ENCODE assay signal across 17 cellular contexts in the genomic region with DNA sequence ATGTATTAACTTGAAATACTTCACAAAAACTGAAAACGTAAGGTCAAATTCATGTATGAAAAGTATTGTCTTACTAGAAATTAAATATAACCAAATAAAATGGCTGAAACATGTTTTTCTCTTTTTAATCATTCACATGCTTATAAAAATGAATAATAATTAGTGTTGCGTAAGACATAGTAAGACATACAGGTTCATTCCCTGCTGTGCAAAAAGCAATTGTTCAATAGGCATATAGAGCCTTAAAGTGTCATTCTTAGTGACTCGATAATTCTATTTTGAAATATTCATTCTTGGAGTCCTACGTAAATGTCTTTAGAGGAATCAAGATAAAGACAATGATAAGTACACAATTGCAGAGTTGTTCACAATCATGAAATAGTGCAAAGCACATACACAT.
DNase-seq lines count a peak whose midpoint lies in the region; ATAC-seq, FAIRE-seq and TF ChIP-seq lines count a peak whose summit lies in the region.
"Had no signal": no experiment of that assay in that cellular context is flagged by ENCODE, and none has a peak within 500 bp of the region (broad histone marks: within the 10 kb centered on the region; RNA-seq: fewer than 3 reads in every experiment).

No MANE protein-coding gene starts in this region.

- H3K27me3 ChIP-seq in HepG2 (ENCODE audit: control insufficient read depth in 1 of 2, insufficient read depth in 2 of 2, low read length in 2 of 2), result no peaks in the 10 kb centered on the region
- H3K27me3 ChIP-seq in right lobe of liver, result no peaks in the 10 kb centered on the region
- no peaks in the 10 kb centered on the region for H3K27me3 ChIP-seq in H1 (replicated peaks in 1 of 4; ENCODE audit: control insufficient read depth in 3 of 4, extremely low read depth in 1 of 4, insufficient read depth in 3 of 4, low read length in 3 of 4)
- no peaks in the 10 kb centered on the region for H3K27me3 ChIP-seq in osteoblast (ENCODE audit: insufficient read depth, low read length)
- H3K27me3 ChIP-seq in gastrocnemius medialis, result no peaks in the 10 kb centered on the region
- H3K27me3 ChIP-seq: BLaER1 treated with 17β-estradiol and CSF1 and Interleukin-3, amounts not matched to agents 10 nM and 100 nM had no signal

- no peak for TF ChIP-seq RAD21 in HepG2 (CRISPR knock-in tag; IDR thresholded peaks at IDR 0.05)
- no peak for TF ChIP-seq RAD21 in H1 (IDR thresholded peaks at IDR 0.05 in 1 of 2, conservative IDR thresholded peaks at IDR 0.05 in 1 of 2; ENCODE audit: low read depth in 2 of 2, low read length in 2 of 2)

- H2AFZ ChIP-seq in HepG2 (ENCODE audit: low read length) (no peak overlapping the region), H1 (ENCODE audit: low read length) (no peak overlapping the region), osteoblast (ENCODE audit: low read length) (no peak overlapping the region)
- H2AFZ ChIP-seq: GM23338 had no signal

- POLR2A ChIA-PET in HepG2 (lab: Yijun Ruan, JAX), result no interaction called here
- POLR2A ChIA-PET in H1 (lab: Charles Lee; ENCODE audit: partially characterized antibody), result no interaction called here
- POLR2A ChIA-PET in MCF 10A (lab: Yijun Ruan, JAX), result no interaction called here

- CTCF ChIA-PET in HepG2 (lab: Yijun Ruan, JAX; ENCODE audit: low intra/inter-chr PET ratio, low total read pairs), result no interaction called here
- CTCF ChIA-PET in H1 (lab: Charles Lee; ENCODE audit: partially characterized antibody), result interaction anchor here (1.2 kb wide), 1 partner anchor 36 kb away, joined by 3 read pairs; no protein-coding TSS in a partner anchor
- CTCF ChIA-PET in MCF 10A (lab: Yijun Ruan, JAX), result no interaction called here

- H3K9me3 ChIP-seq in HepG2 (ENCODE audit: low read length) (no peaks in the 10 kb centered on the region), right lobe of liver (no peaks in the 10 kb centered on the region), H1 (ENCODE audit: insufficient read depth in 2 of 2, low read depth in 1 of 2, low read length in 1 of 2) (no peaks in the 10 kb centered on the region), osteoblast (ENCODE audit: low read depth, low read length) (no peaks in the 10 kb centered on the region), gastrocnemius medialis (no peaks in the 10 kb centered on the region)
- H3K9me3 ChIP-seq: BLaER1 treated with 17β-estradiol and CSF1 and Interleukin-3, amounts not matched to agents 10 nM and 100 nM had no signal

- H3K79me2 ChIP-seq in HepG2 (ENCODE audit: insufficient read depth, low read length) (no peaks in the 10 kb centered on the region), H1 (ENCODE audit: control insufficient read depth in 1 of 2, insufficient read depth in 2 of 2, low read length in 2 of 2) (no peaks in the 10 kb centered on the region), osteoblast (ENCODE audit: insufficient read depth, low read length) (no peaks in the 10 kb centered on the region)

- H4K8ac ChIP-seq in H1 (ENCODE audit: extremely low read depth, insufficient read depth, low read length), result no peak overlapping the region

- no peak overlapping the region for H3K4me2 ChIP-seq in HepG2 (ENCODE audit: low read depth, low read length)
- no peak overlapping the region for H3K4me2 ChIP-seq in H1 (ENCODE audit: insufficient read depth in 1 of 2, low read depth in 2 of 2, low read length in 2 of 2)
- H3K4me2 ChIP-seq in osteoblast (ENCODE audit: insufficient read depth, low read length), result peak overlapping the region; percentile 18
- H3K4me2 ChIP-seq: BLaER1 treated with 17β-estradiol and CSF1 and Interleukin-3, amounts not matched to agents 10 nM and 100 nM; GM23338 had no signal

- no peak overlapping the region for H2BK12ac ChIP-seq in H1 (ENCODE audit: low read depth, low read length)

- no peak overlapping the region for H2BK5ac ChIP-seq in H1 (ENCODE audit: low read depth, low read length)

- no peak for TF ChIP-seq CTCF in HepG2 (CRISPR knock-in tag; IDR thresholded peaks at IDR 0.05)
- TF ChIP-seq CTCF in right lobe of liver (IDR thresholded peaks at IDR 0.05), result no peak
- no peak for TF ChIP-seq CTCF in H1 (IDR thresholded peaks at IDR 0.05; ENCODE audit: control extremely low read depth in 1 of 3, insufficient read depth in 1 of 3, low read depth in 1 of 3, low read length in 3 of 3)
- no peak for TF ChIP-seq CTCF in osteoblast (IDR thresholded peaks at IDR 0.05; ENCODE audit: extremely low read depth, low read depth, low read length)
- no peak for TF ChIP-seq CTCF in gastrocnemius medialis (IDR thresholded peaks at IDR 0.05 in 4 of 5, conservative IDR thresholded peaks at IDR 0.05 in 1 of 5)
- TF ChIP-seq CTCF in MCF 10A (IDR thresholded peaks at IDR 0.05; ENCODE audit: unreplicated experiment), result no peak

- H3K56ac ChIP-seq in H1 (replicated peaks; ENCODE audit: insufficient read length, low read depth, low read length), result no peak overlapping the region

- no peak for ATAC-seq in HepG2
- ATAC-seq in right lobe of liver, result no peak
- no peak for ATAC-seq in gastrocnemius medialis
- ATAC-seq: GM12878, GM23338 had no signal

- no peak overlapping the region for H2AK5ac ChIP-seq in H1 (ENCODE audit: low read depth, low read length)

- no peak overlapping the region for H3K14ac ChIP-seq in H1 (ENCODE audit: insufficient read length)

- H2BK120ac ChIP-seq in H1 (replicated peaks; ENCODE audit: low read depth, low read length), result no peak overlapping the region

- intact Hi-C loops in HepG2 (cut with micrococcal nuclease; ENCODE audit: unreplicated experiment) (loop anchor here (10.0 kb wide), 2 partner anchors 67 to 127 kb away; no protein-coding TSS in a partner anchor), right lobe of liver (cut with DNase I) (no loop called here), gastrocnemius medialis (cut with DNase I; ENCODE audit: low total_unique reads) (no loop called here), MCF 10A (cut with micrococcal nuclease) (no loop called here)

- H3K4ac ChIP-seq in H1 (replicated peaks; ENCODE audit: insufficient read length, low read depth, low read length), result no peak overlapping the region

- no peaks in the 10 kb centered on the region for H4K20me1 ChIP-seq in HepG2 (ENCODE audit: insufficient read depth, low read length)
- H4K20me1 ChIP-seq in H1 (replicated peaks in 1 of 2; ENCODE audit: control insufficient read depth in 1 of 2, insufficient read depth in 2 of 2, low read length in 2 of 2), result no peaks in the 10 kb centered on the region
- no peaks in the 10 kb centered on the region for H4K20me1 ChIP-seq in osteoblast (ENCODE audit: insufficient read depth, low read length)
- H4K20me1 ChIP-seq: BLaER1 treated with 17β-estradiol and CSF1 and Interleukin-3, amounts not matched to agents 10 nM and 100 nM had no signal

- H3K4me3 Mint-ChIP-seq in MCF 10A (ENCODE audit: unreplicated experiment), result no peak overlapping the region
- H3K4me3 Mint-ChIP-seq: CD4-positive, CD25-positive, alpha-beta regulatory T cell; GM23338; H9; IgD-negative memory B cell had no signal

- no peaks in the 10 kb centered on the region for H3K4me1 Mint-ChIP-seq in MCF 10A (ENCODE audit: insufficient read depth, unreplicated experiment)
- H3K4me1 Mint-ChIP-seq: CD4-positive, CD25-positive, alpha-beta regulatory T cell; GM23338; H9 had no signal

- no peak overlapping the region for H2BK15ac ChIP-seq in H1 (ENCODE audit: low read length)

- H3K27ac ChIP-seq in HepG2 (ENCODE audit: extremely low read length, insufficient read depth, low read length) (no peak overlapping the region), right lobe of liver (no peak overlapping the region), H1 (ENCODE audit: low read depth, low read length) (no peak overlapping the region), osteoblast (ENCODE audit: low read depth, low read length) (no peak overlapping the region), gastrocnemius medialis (no peak overlapping the region)
- H3K27ac ChIP-seq: BLaER1 treated with 17β-estradiol and CSF1 and Interleukin-3, amounts not matched to agents 10 nM and 100 nM had no signal

- H3K4me3 ChIP-seq in HepG2 (replicated peaks in 1 of 3; ENCODE audit: insufficient read depth in 1 of 3, low read depth in 2 of 3, low read length in 3 of 3), result no peak overlapping the region
- no peak overlapping the region for H3K4me3 ChIP-seq in right lobe of liver
- H3K4me3 ChIP-seq in H1 (ENCODE audit: extremely low read depth in 1 of 4, insufficient read depth in 2 of 4, low read depth in 3 of 4, low read length in 4 of 4), result no peak overlapping the region
- no peak overlapping the region for H3K4me3 ChIP-seq in osteoblast (ENCODE audit: insufficient read depth, low read length)
- H3K4me3 ChIP-seq in gastrocnemius medialis, result no peak overlapping the region
- H3K4me3 ChIP-seq: BLaER1 treated with 17β-estradiol and CSF1 and Interleukin-3, amounts not matched to agents 10 nM and 100 nM; GM12878; GM23338 had no signal

- TF ChIP-seq POLR2A in HepG2 (IDR thresholded peaks at IDR 0.05; ENCODE audit: insufficient read depth in 1 of 2, low read depth in 2 of 2, low read length in 2 of 2) (no peak), right lobe of liver (IDR thresholded peaks at IDR 0.05) (no peak), H1 (IDR thresholded peaks at IDR 0.05; ENCODE audit: control extremely low read depth in 1 of 2, low read depth in 2 of 2, low read length in 2 of 2) (no peak), gastrocnemius medialis (IDR thresholded peaks at IDR 0.05) (no peak)

- BruUV-seq in HepG2 (replicated peaks; lab: Mats Ljungman, UMichigan), result no TSS peak
- no TSS peak for BruUV-seq in MCF 10A (replicated peaks; lab: Mats Ljungman, UMichigan)

- H3K4me1 ChIP-seq in HepG2 (ENCODE audit: insufficient read depth, low read length), result peaks cover 29% of the 10 kb centered on the region
- H3K4me1 ChIP-seq in right lobe of liver, result peaks cover 0 to 14% (median 0%) of the 10 kb centered on the region in 4 donors
- no peaks in the 10 kb centered on the region for H3K4me1 ChIP-seq in H1 (replicated peaks in 1 of 4; ENCODE audit: control insufficient read depth in 3 of 4, insufficient read depth in 4 of 4, low read length in 3 of 4)
- H3K4me1 ChIP-seq in osteoblast (ENCODE audit: insufficient read depth, low read length), result peaks cover 29% of the 10 kb centered on the region
- H3K4me1 ChIP-seq in gastrocnemius medialis, result no peaks in the 10 kb centered on the region
- H3K4me1 ChIP-seq: BLaER1 treated with 17β-estradiol and CSF1 and Interleukin-3, amounts not matched to agents 10 nM and 100 nM had no signal

- no peak for FAIRE-seq in HepG2 (lab: Jason Lieb, UNC)
- no peak for FAIRE-seq in H1 (lab: Jason Lieb, UNC)
- FAIRE-seq: GM12878, GM18507 had no signal

- H4K91ac ChIP-seq in H1 (replicated peaks; ENCODE audit: insufficient read length, low read length), result no peak overlapping the region

- no peak overlapping the region for H3K27ac Mint-ChIP-seq in MCF 10A (ENCODE audit: low read depth, unreplicated experiment)
- H3K27ac Mint-ChIP-seq: CD4-positive, CD25-positive, alpha-beta regulatory T cell; GM23338; H9; IgD-negative memory B cell had no signal

- in situ Hi-C loops in HepG2 (cut with HindIII; ENCODE audit: extremely low pct_ligation_motif_present, low pct_unique_long_range_greater_than_20kb) (no loop called here), gastrocnemius medialis (cut with MboI; ENCODE audit: low sequenced_read_pairs in 4 of 4) (no loop called here)

- H3K9ac ChIP-seq in HepG2 (ENCODE audit: insufficient read depth, low read depth, low read length) (no peak overlapping the region), H1 (replicated peaks in 1 of 4; ENCODE audit: extremely low read depth in 1 of 4, low read depth in 3 of 4, low read length in 3 of 4) (no peak overlapping the region)
- H3K9ac ChIP-seq: BLaER1 treated with 17β-estradiol and CSF1 and Interleukin-3, amounts not matched to agents 10 nM and 100 nM had no signal

- H4K5ac ChIP-seq in H1 (ENCODE audit: insufficient read length, low read depth, low read length), result no peak overlapping the region

- DNase-seq in HepG2 (ENCODE audit: low spot score) (no peak), right lobe of liver (no peak), H1 (ENCODE audit: low read depth in 1 of 2, low spot score in 2 of 2) (no peak), osteoblast (ENCODE audit: insufficient read length, low spot score, missing footprints) (no peak), hepatic stellate cell (ENCODE audit: low spot score) (no peak), gastrocnemius medialis (no peak), MCF 10A (ENCODE audit: unreplicated experiment) (no peak)
- DNase-seq: 8988T; ACHN; CD4-positive, CD25-positive, alpha-beta regulatory T cell; DMS79; H9 had no signal

- TF ChIP-seq EP300 in HepG2 (IDR thresholded peaks at IDR 0.05; ENCODE audit: low read depth in 2 of 2, low read length in 2 of 2) (no peak), HepG2 (CRISPR knock-in tag; IDR thresholded peaks at IDR 0.05; ENCODE audit: borderline replicate concordance) (no peak), H1 (IDR thresholded peaks at IDR 0.05; ENCODE audit: borderline replicate concordance in 1 of 2, low read depth in 2 of 2, low read length in 2 of 2) (no peak)

- H3K36me3 Mint-ChIP-seq in MCF 10A (ENCODE audit: insufficient read depth, unreplicated experiment), result no peaks in the 10 kb centered on the region
- H3K36me3 Mint-ChIP-seq: CD4-positive, CD25-positive, alpha-beta regulatory T cell; IgD-negative memory B cell had no signal

- no peaks in the 10 kb centered on the region for H3K27me3 Mint-ChIP-seq in MCF 10A (ENCODE audit: insufficient read depth, unreplicated experiment)
- H3K27me3 Mint-ChIP-seq: CD4-positive, CD25-positive, alpha-beta regulatory T cell; IgD-negative memory B cell had no signal

- H3K9me3 Mint-ChIP-seq in MCF 10A (ENCODE audit: unreplicated experiment), result no peaks in the 10 kb centered on the region
- H3K9me3 Mint-ChIP-seq: GM23338, H9 had no signal

- 97% methylated on average over 4 of the region's 4 CpGs for WGBS in HepG2 (ENCODE audit: low lambda C conversion rate)
- 93% methylated on average over 4 of the region's 4 CpGs for WGBS in right lobe of liver (ENCODE audit: insufficient coverage, low coverage, low lambda C conversion rate, missing lambda C conversion rate)
- 88% methylated on average over 4 of the region's 4 CpGs; no CpG with 5 or more reads in 1 of the 2 experiments for WGBS in H1 (ENCODE audit: extremely low coverage in 1 of 2, insufficient coverage in 1 of 2, insufficient read length in 1 of 2, insufficient replicate concordance in 2 of 2, low coverage in 1 of 2, low lambda C conversion rate in 2 of 2, missing lambda C conversion rate in 1 of 2), 2 experiments

- H3K36me3 ChIP-seq in HepG2 (replicated peaks in 1 of 2; ENCODE audit: control insufficient read depth in 1 of 2, insufficient read depth in 2 of 2, low read length in 2 of 2), result no peaks in the 10 kb centered on the region
- H3K36me3 ChIP-seq in right lobe of liver, result no peaks in the 10 kb centered on the region
- H3K36me3 ChIP-seq in H1 (ENCODE audit: control insufficient read depth in 2 of 4, insufficient read depth in 4 of 4, low read length in 3 of 4), result no peaks in the 10 kb centered on the region
- H3K36me3 ChIP-seq in osteoblast (ENCODE audit: insufficient read depth, low read length), result no peaks in the 10 kb centered on the region
- no peaks in the 10 kb centered on the region for H3K36me3 ChIP-seq in gastrocnemius medialis
- H3K36me3 ChIP-seq: BLaER1 treated with 17β-estradiol and CSF1 and Interleukin-3, amounts not matched to agents 10 nM and 100 nM had no signal

- H2BK20ac ChIP-seq in H1 (ENCODE audit: low read length), result no peak overlapping the region

- H3K23me2 ChIP-seq in H1 (ENCODE audit: low read depth, low read length), result no peaks in the 10 kb centered on the region

- no peak overlapping the region for H3K23ac ChIP-seq in H1 (ENCODE audit: insufficient read length)

- H3K79me1 ChIP-seq in H1 (ENCODE audit: low read depth, low read length), result no peaks in the 10 kb centered on the region

- H3K18ac ChIP-seq in H1 (ENCODE audit: extremely low read depth, low read length), result no peak overlapping the region

Comparison
In these comparisons a context has a peak if more than half of its experiments do, and no peak if none do; other contexts are left out.
1. Of the 41 proteins assayed by ChIP-seq in both HepG2 and H1: peak only in HepG2: none; only in H1: none; in both: CEBPB; in neither: 40.